ENCODE assay signal across 8 cellular contexts in the genomic region with DNA sequence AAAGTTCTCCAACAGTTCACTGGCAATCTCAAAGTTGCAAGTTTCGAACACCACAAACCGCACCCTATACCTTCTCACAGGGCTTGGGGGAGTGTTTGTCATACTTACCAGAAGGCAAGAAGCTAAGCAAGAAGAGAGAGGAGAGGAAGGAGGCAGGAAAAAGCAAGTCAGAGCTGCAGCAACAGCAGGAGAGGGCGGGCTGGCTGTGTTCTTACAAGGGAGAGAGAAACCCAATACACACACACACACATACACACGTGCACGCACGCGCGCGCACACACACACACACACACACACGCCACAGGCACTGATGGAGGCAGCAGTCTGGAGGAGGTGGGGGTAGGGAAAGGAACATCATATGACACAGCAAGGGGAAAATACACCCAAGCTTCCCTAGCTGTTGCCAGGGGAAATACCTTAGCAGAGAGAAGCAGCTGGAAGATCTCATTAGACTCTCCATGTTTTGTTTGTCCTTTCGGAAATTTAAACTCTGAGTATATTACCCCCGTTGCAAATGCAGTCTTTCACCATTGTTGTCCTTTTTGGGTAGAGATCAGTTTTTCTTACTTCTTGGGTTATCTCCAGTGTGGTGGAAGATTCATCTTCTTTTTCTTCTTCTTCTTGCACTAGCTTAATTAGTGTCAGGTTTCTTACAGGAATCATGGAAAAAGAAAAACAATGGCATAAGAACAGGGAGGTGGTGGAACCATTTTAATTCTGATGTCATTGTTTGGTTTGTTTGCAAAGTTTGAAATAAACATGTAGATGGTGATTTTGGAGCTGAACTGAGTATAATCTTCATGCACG. TPM values are rescaled to one million over a fixed set of nuclear protein-coding genes. Genes with fewer than 3 reads are reported as not detected.
DNase-seq lines count a peak whose midpoint lies in the region; ATAC-seq and TF ChIP-seq lines count a peak whose summit lies in the region.

Gene TXLNB (minus strand): TSS at position 186 of the 807 bp plus-strand sequence. CDS start 3,099 bp downstream, outside the sequence.

- TF ChIP-seq EP300 in sigmoid colon (IDR thresholded peaks at IDR 0.05) = peak in 1 of 4 donors; percentile 79

- CTCF ChIA-PET in activated naive CD4-positive, alpha-beta T cell treated with anti-CD3 and anti-CD28 coated beads, Interleukin-2, amount 10 ng/mL, durations not matched to agents 7 days and 5 days (lab: Charles Lee) = interaction anchor here (0.6 to 5.4 kb wide), 19 partner anchors 10 to 476 kb away, joined by 3 to 37 read pairs (median 4); partner anchors contain the start of gene CITED2

- H3K4me1 ChIP-seq in SJCRH30 = peaks cover 20% of the 10 kb centered on the region
- peaks cover 3 to 57% (median 27%) of the 10 kb centered on the region in 12 donors for H3K4me1 ChIP-seq in heart left ventricle
- peaks cover 0 to 28% (median 21%) of the 10 kb centered on the region in 4 donors for H3K4me1 ChIP-seq in sigmoid colon

- WGBS in heart left ventricle, 4 donors = 3 to 7% (median 5%) methylated on average over 13 of the region's 13 CpGs
- 30 to 79% methylated on average over 13 of the region's 13 CpGs for WGBS in sigmoid colon, 2 donors

- no peaks in the 10 kb centered on the region for H3K36me3 ChIP-seq in SJCRH30
- H3K36me3 ChIP-seq in heart left ventricle = peaks cover 0 to 14% (median 0%) of the 10 kb centered on the region in 9 donors
- no peaks in the 10 kb centered on the region for H3K36me3 ChIP-seq in sigmoid colon

- peaks cover 54% of the 10 kb centered on the region for H3K4me1 Mint-ChIP-seq in activated naive CD4-positive, alpha-beta T cell treated with anti-CD3 and anti-CD28 coated beads, Interleukin-2, amount 10 ng/mL, durations not matched to agents 7 days and 5 days

- no peaks in the 10 kb centered on the region for H3K27me3 Mint-ChIP-seq in activated naive CD4-positive, alpha-beta T cell treated with anti-CD3 and anti-CD28 coated beads, Interleukin-2, amount 10 ng/mL, durations not matched to agents 7 days and 5 days

- H3K4me3 Mint-ChIP-seq in activated naive CD4-positive, alpha-beta T cell treated with anti-CD3 and anti-CD28 coated beads, Interleukin-2, amount 10 ng/mL, durations not matched to agents 7 days and 5 days = peak within 1 kb of the TSS; percentile 70

- H3K27ac ChIP-seq in SJCRH30 (peak within 1 kb of the TSS; percentile 16), heart left ventricle (peak within 1 kb of the TSS; percentile 78 to 94 (median 88)), sigmoid colon (peak within 1 kb of the TSS; percentile 67 to 78 (median 76))

- H3K9me3 ChIP-seq in SJCRH30 (replicated peaks) = no peaks in the 10 kb centered on the region
- no peaks in the 10 kb centered on the region for H3K9me3 ChIP-seq in heart left ventricle
- H3K9me3 ChIP-seq in sigmoid colon = no peaks in the 10 kb centered on the region

- peaks cover 5% of the 10 kb centered on the region for H3K9me3 Mint-ChIP-seq in activated naive CD4-positive, alpha-beta T cell treated with anti-CD3 and anti-CD28 coated beads, Interleukin-2, amount 10 ng/mL, durations not matched to agents 7 days and 5 days

- TF ChIP-seq CTCF in AG10803 (conservative IDR thresholded peaks at IDR 0.05; ENCODE audit: low read length) = no peak
- peak in 3 of 12 donors; percentile 9 to 30 (median 19) for TF ChIP-seq CTCF in heart left ventricle (IDR thresholded peaks at IDR 0.05)
- TF ChIP-seq CTCF in sigmoid colon (IDR thresholded peaks at IDR 0.05) = no peak

- intact Hi-C loops in heart left ventricle (cut with DNase I) (loop anchor here in 5 of 10 donors (1.0 to 5.0 kb wide), 6 partner anchors 13 to 155 kb away; partner anchors contain the start of gene HECA (in 2 of the 5)), sigmoid colon (cut with DNase I) (loop anchor here (5.0 kb wide), 1 partner anchor 70 kb away; no protein-coding TSS in a partner anchor)

- peak; percentile 75 for DNase-seq in AG10803 (ENCODE audit: low read depth)
- peak; percentile 70 to 74 for DNase-seq in SJCRH30
- DNase-seq in activated naive CD4-positive, alpha-beta T cell treated with anti-CD3 and anti-CD28 coated beads, Interleukin-2, amount 10 ng/mL, durations not matched to agents 7 days and 5 days = peak; percentile 92
- DNase-seq in heart left ventricle = peak; percentile 62 to 88 (median 80)
- DNase-seq in sigmoid colon = peak; percentile 95
- DNase-seq in NCI-H128 (lab: John Stamatoyannopoulos, UW; ENCODE audit: unreplicated experiment) = no peak

- TF ChIP-seq POLR2A in GM19099 (IDR thresholded peaks at IDR 0.05; ENCODE audit: extremely low read depth, insufficient read length, low read depth) (peak; percentile 46), heart left ventricle (IDR thresholded peaks at IDR 0.05) (no peak), sigmoid colon (IDR thresholded peaks at IDR 0.05) (no peak)

- H3K27me3 ChIP-seq in SJCRH30 (no peaks in the 10 kb centered on the region), heart left ventricle (no peaks in the 10 kb centered on the region), sigmoid colon (no peaks in the 10 kb centered on the region)

- H3K4me3 ChIP-seq in AG10803 (ENCODE audit: low read length) = peak within 1 kb of the TSS; percentile 4; the same call in 1 of the 2 replicates
- H3K4me3 ChIP-seq in SJCRH30 = peak within 1 kb of the TSS; percentile 31
- peak within 1 kb of the TSS; percentile 16 to 62 (median 47) for H3K4me3 ChIP-seq in heart left ventricle
- H3K4me3 ChIP-seq in sigmoid colon = peak within 1 kb of the TSS in 3 of 4 donors; percentile 17 to 28 (median 28)

- peak within 1 kb of the TSS; percentile 97 for H3K27ac Mint-ChIP-seq in activated naive CD4-positive, alpha-beta T cell treated with anti-CD3 and anti-CD28 coated beads, Interleukin-2, amount 10 ng/mL, durations not matched to agents 7 days and 5 days

- ATAC-seq in HG03175 (IDR thresholded peaks at IDR 0.05; ENCODE audit: unreplicated experiment) (peak; percentile 81), heart left ventricle (peak; percentile 80 to 89 (median 84))

- H3K36me3 Mint-ChIP-seq in activated naive CD4-positive, alpha-beta T cell treated with anti-CD3 and anti-CD28 coated beads, Interleukin-2, amount 10 ng/mL, durations not matched to agents 7 days and 5 days = peaks cover 16% of the 10 kb centered on the region

RNA-seq across cellular contexts. Expression of gene TXLNB, which starts in this region (rescaled TPM):
- total RNA-seq in SJCRH30 (2014; rRNA removed; shearing (Covaris generic)) = 0.73 and 1.0 TPM in 2 replicates
- total RNA-seq in heart left ventricle = 100 to 1,000 TPM in 6 of 9 donors, 10 to 100 TPM in 3; 80.6 to 170 (median 138) TPM
- 10 to 100 TPM; 10.1 to 40.4 TPM for polyA plus RNA-seq in heart left ventricle
- 1 to 10 TPM in 3 of 4 donors, under 1 TPM in 1; 0.95 to 3.9 (median 2.7) TPM for total RNA-seq in sigmoid colon
- under 1 TPM in 2 of 3 donors, not detected in 1; 0.58 to 0.60 TPM for polyA plus RNA-seq in sigmoid colon

Comparison
In these comparisons a context has a peak if more than half of its experiments do, and no peak if none do; other contexts are left out.
1. RNA of gene TXLNB (total RNA-seq): 80.6 to 170 TPM in heart left ventricle; 0.95 to 3.9 TPM in sigmoid colon and 0.73 to 1.0 TPM in SJCRH30; every median in the first group is over 10 times any median in the second.
2. RNA of gene TXLNB (polyA plus RNA-seq): 10.1 to 40.4 TPM in heart left ventricle; 0.58 to 0.60 TPM in sigmoid colon; every median in the first group is over 4 times any median in the second.
3. H3K27ac ChIP-seq: peak in every context shown above with its lines; median percentile 88 in heart left ventricle; 76 in sigmoid colon; 16 in SJCRH30.
4. Peak in every context shown above with its lines, with median percentiles within 50 percentile points of each other: H3K4me3 ChIP-seq.